In genomic region chr3:107487490-107487889, GRCh38 we compare ENCODE assay signal across 24 cellular contexts. TPM values are rescaled to one million over a fixed set of nuclear protein-coding genes. Genes with fewer than 3 reads are reported as not detected.
DNase-seq lines count a peak whose midpoint lies in the region; ATAC-seq, FAIRE-seq and TF ChIP-seq lines count a peak whose summit lies in the region.
"Had no signal": no experiment of that assay in that cellular context is flagged by ENCODE, and none has a peak within 500 bp of the region (broad histone marks: within the 10 kb centered on the region; RNA-seq: fewer than 3 reads in every experiment).

No MANE protein-coding gene starts in this region.

- RAD21 ChIA-PET in GM12878 (lab: Charles Lee; ENCODE audit: unreplicated experiment), result no interaction called here

- CTCF ChIA-PET in GM12878 (lab: Yijun Ruan, JAX), result interaction anchor here (1.0 to 1.2 kb wide), 2 partner anchors 20 kb away, joined by 3 to 4 read pairs; no protein-coding TSS in a partner anchor

- no peaks in the 10 kb centered on the region for H3K79me2 ChIP-seq in GM12878 (ENCODE audit: control insufficient read depth, insufficient read depth, low read length)

- H3K27ac ChIP-seq in GM12878 (ENCODE audit: control insufficient read depth, insufficient read depth) (no peak overlapping the region), gastrocnemius medialis (no peak overlapping the region)

- peak; percentile 74 for FAIRE-seq in GM12878 (lab: Jason Lieb, UNC)
- FAIRE-seq: A204.1, GM12891 had no signal

- H3K27me3 Mint-ChIP-seq in activated T-cell treated with anti-CD3 and anti-CD28 coated beads, Interleukin-2, amount 50 U/mL, for 4 hours (ENCODE audit: low read depth), result no peaks in the 10 kb centered on the region
- H3K27me3 Mint-ChIP-seq in activated T-cell treated with anti-CD3 and anti-CD28 coated beads, Interleukin-2, amount 50 U/mL, for 24 hours, result no peaks in the 10 kb centered on the region
- no peaks in the 10 kb centered on the region for H3K27me3 Mint-ChIP-seq in activated T-helper 17 cell treated with anti-CD3 and anti-CD28 coated beads, Interleukin-2, amount 50 U/mL, for 72 hours
- peaks cover 10% of the 10 kb centered on the region for H3K27me3 Mint-ChIP-seq in stimulated activated naive CD8-positive, alpha-beta T cell treated with anti-CD3 and anti-CD28 coated beads, Interleukin-15, amount 100 ng/mL, for 72 hours
- no peaks in the 10 kb centered on the region for H3K27me3 Mint-ChIP-seq in mesothelial cell of epicardium (ENCODE audit: low read depth)
- H3K27me3 Mint-ChIP-seq: CD8-positive, alpha-beta memory T cell; IgD-negative memory B cell had no signal

- H3K4me3 ChIP-seq in GM12878 (no peak overlapping the region), gastrocnemius medialis (no peak overlapping the region)
- H3K4me3 ChIP-seq: GM23338 had no signal

- no peak for DNase-seq in activated T-cell treated with anti-CD3 and anti-CD28 coated beads, Interleukin-2, amount 50 U/mL, for 4 hours
- no peak for DNase-seq in activated T-cell treated with anti-CD3 and anti-CD28 coated beads, Interleukin-2, amount 50 U/mL, for 24 hours
- DNase-seq in GM12878 (ENCODE audit: low read depth, low spot score) (no peak), gastrocnemius medialis (no peak), mesothelial cell of epicardium (ENCODE audit: low spot score in 2 of 2, unreplicated experiment in 2 of 2) (no peak)
- no peak for DNase-seq in stimulated activated naive CD8-positive, alpha-beta T cell treated with anti-CD3 and anti-CD28 coated beads, Interleukin-15, amount 100 ng/mL, for 72 hours
- DNase-seq: ACHN; BE2C; C1 segment of cervical spinal cord; CD4-positive, CD25-positive, alpha-beta regulatory T cell; CD8-positive, alpha-beta memory T cell; COR-L47; DMS 273 treated with DMSO at 0.1 percent for 48 hours; DMS53; DND-41; EL; H7; HFFc6 had no signal

- no peak overlapping the region for H3K27ac Mint-ChIP-seq in activated T-cell treated with anti-CD3 and anti-CD28 coated beads, Interleukin-2, amount 50 U/mL, for 24 hours
- no peak overlapping the region for H3K27ac Mint-ChIP-seq in activated T-helper 17 cell treated with anti-CD3 and anti-CD28 coated beads, Interleukin-2, amount 50 U/mL, for 72 hours
- no peak overlapping the region for H3K27ac Mint-ChIP-seq in stimulated activated naive CD8-positive, alpha-beta T cell treated with anti-CD3 and anti-CD28 coated beads, Interleukin-15, amount 100 ng/mL, for 72 hours
- H3K27ac Mint-ChIP-seq in mesothelial cell of epicardium, result no peak overlapping the region
- H3K27ac Mint-ChIP-seq: CD4-positive, CD25-positive, alpha-beta regulatory T cell; CD8-positive, alpha-beta memory T cell; GM23338; HFFc6; IgD-negative memory B cell had no signal

- SMC1A ChIA-PET in GM12878 (lab: Charles Lee; ENCODE audit: uncharacterized antibody, unreplicated experiment), result no interaction called here

- BruUV-seq in GM12878 (replicated peaks; lab: Mats Ljungman, UMichigan), result no TSS peak

- H3K9me3 Mint-ChIP-seq in activated T-cell treated with anti-CD3 and anti-CD28 coated beads, Interleukin-2, amount 50 U/mL, for 4 hours, result no peaks in the 10 kb centered on the region
- no peaks in the 10 kb centered on the region for H3K9me3 Mint-ChIP-seq in activated T-cell treated with anti-CD3 and anti-CD28 coated beads, Interleukin-2, amount 50 U/mL, for 24 hours
- no peaks in the 10 kb centered on the region for H3K9me3 Mint-ChIP-seq in activated T-helper 17 cell treated with anti-CD3 and anti-CD28 coated beads, Interleukin-2, amount 50 U/mL, for 72 hours
- H3K9me3 Mint-ChIP-seq in stimulated activated naive CD8-positive, alpha-beta T cell treated with anti-CD3 and anti-CD28 coated beads, Interleukin-15, amount 100 ng/mL, for 72 hours, result no peaks in the 10 kb centered on the region
- no peaks in the 10 kb centered on the region for H3K9me3 Mint-ChIP-seq in mesothelial cell of epicardium
- H3K9me3 Mint-ChIP-seq: CD4-positive, CD25-positive, alpha-beta regulatory T cell; CD8-positive, alpha-beta memory T cell; GM23338; HFFc6; IgD-negative memory B cell had no signal

- no peaks in the 10 kb centered on the region for H3K36me3 ChIP-seq in GM12878 (ENCODE audit: control insufficient read depth in 2 of 2, insufficient read depth in 2 of 2, low read length in 1 of 2)
- H3K36me3 ChIP-seq in gastrocnemius medialis, result no peaks in the 10 kb centered on the region
- H3K36me3 ChIP-seq: BE2C had no signal

- intact Hi-C loops in GM12878 (cut with micrococcal nuclease; ENCODE audit: unreplicated experiment), result no loop called here
- intact Hi-C loops in gastrocnemius medialis (cut with DNase I; ENCODE audit: low total_unique reads), result no loop called here

- no peak overlapping the region for H3K9ac ChIP-seq in GM12878 (ENCODE audit: control insufficient read depth, insufficient read depth, low read length)

- in situ Hi-C loops in GM12878 (cut with MboI) (no loop called here), gastrocnemius medialis (cut with MboI; ENCODE audit: low sequenced_read_pairs in 4 of 4) (no loop called here)

- H2AFZ ChIP-seq in GM12878 (ENCODE audit: control insufficient read depth, low read depth, low read length), result no peak overlapping the region
- H2AFZ ChIP-seq: GM23338 had no signal

- no peaks in the 10 kb centered on the region for H3K4me1 ChIP-seq in GM12878 (ENCODE audit: control insufficient read depth, insufficient read depth, low read length)
- H3K4me1 ChIP-seq in gastrocnemius medialis, result no peaks in the 10 kb centered on the region
- H3K4me1 ChIP-seq: BE2C had no signal

- no peaks in the 10 kb centered on the region for H4K20me1 ChIP-seq in GM12878 (ENCODE audit: control insufficient read depth, insufficient read depth)

- H3K27me3 ChIP-seq in GM12878 (replicated peaks in 1 of 2; ENCODE audit: control insufficient read depth in 2 of 2, insufficient read depth in 2 of 2, low read length in 1 of 2), result no peaks in the 10 kb centered on the region
- no peaks in the 10 kb centered on the region for H3K27me3 ChIP-seq in gastrocnemius medialis
- H3K27me3 ChIP-seq: BE2C had no signal

- peak; percentile 51 to 88 for ATAC-seq in activated T-cell treated with anti-CD3 and anti-CD28 coated beads, Interleukin-2, amount 50 U/mL, for 4 hours
- peak; percentile 87 for ATAC-seq in activated T-helper 17 cell treated with anti-CD3 and anti-CD28 coated beads, Interleukin-2, amount 50 U/mL, for 72 hours (replicated peaks)
- ATAC-seq in GM12878, result no peak
- ATAC-seq in stimulated activated naive CD8-positive, alpha-beta T cell treated with anti-CD3 and anti-CD28 coated beads, Interleukin-15, amount 100 ng/mL, for 72 hours, result peak; percentile 74
- no peak for ATAC-seq in gastrocnemius medialis
- ATAC-seq: GM23338, HCT116 had no signal

- H3K36me3 Mint-ChIP-seq in activated T-cell treated with anti-CD3 and anti-CD28 coated beads, Interleukin-2, amount 50 U/mL, for 4 hours (ENCODE audit: insufficient read depth), result no peaks in the 10 kb centered on the region
- H3K36me3 Mint-ChIP-seq in activated T-cell treated with anti-CD3 and anti-CD28 coated beads, Interleukin-2, amount 50 U/mL, for 24 hours (ENCODE audit: low read depth), result no peaks in the 10 kb centered on the region
- no peaks in the 10 kb centered on the region for H3K36me3 Mint-ChIP-seq in activated T-helper 17 cell treated with anti-CD3 and anti-CD28 coated beads, Interleukin-2, amount 50 U/mL, for 72 hours (ENCODE audit: low read depth)
- no peaks in the 10 kb centered on the region for H3K36me3 Mint-ChIP-seq in mesothelial cell of epicardium
- H3K36me3 Mint-ChIP-seq: CD4-positive, CD25-positive, alpha-beta regulatory T cell; CD8-positive, alpha-beta memory T cell; IgD-negative memory B cell had no signal

- no peak for TF ChIP-seq EP300 in GM12878 (IDR thresholded peaks at IDR 0.05; ENCODE audit: borderline replicate concordance in 1 of 2, control insufficient read depth in 1 of 2, low read depth in 2 of 2, low read length in 2 of 2)

- POLR2A ChIA-PET in GM12878 (lab: Charles Lee), result no interaction called here

- TF ChIP-seq POLR2A in GM12878 (IDR thresholded peaks at IDR 0.05; ENCODE audit: low read depth, low read length) (no peak), gastrocnemius medialis (IDR thresholded peaks at IDR 0.05) (no peak)

- no peak for TF ChIP-seq CTCF in GM12878 (IDR thresholded peaks at IDR 0.05 in 2 of 3, conservative IDR thresholded peaks at IDR 0.05 in 1 of 3; ENCODE audit: control insufficient read depth in 2 of 3, extremely low read depth in 1 of 3, insufficient read depth in 1 of 3, low read depth in 3 of 3, low read length in 3 of 3)
- TF ChIP-seq CTCF in gastrocnemius medialis (IDR thresholded peaks at IDR 0.05 in 4 of 5, conservative IDR thresholded peaks at IDR 0.05 in 1 of 5), result no peak
- no peak for TF ChIP-seq CTCF in mesothelial cell of epicardium (IDR thresholded peaks at IDR 0.05; ENCODE audit: unreplicated experiment)

- no peaks in the 10 kb centered on the region for H3K4me1 Mint-ChIP-seq in activated T-cell treated with anti-CD3 and anti-CD28 coated beads, Interleukin-2, amount 50 U/mL, for 4 hours (ENCODE audit: low read depth)
- H3K4me1 Mint-ChIP-seq in activated T-cell treated with anti-CD3 and anti-CD28 coated beads, Interleukin-2, amount 50 U/mL, for 24 hours (ENCODE audit: low read depth), result peaks cover 4% of the 10 kb centered on the region
- peaks cover 5% of the 10 kb centered on the region for H3K4me1 Mint-ChIP-seq in activated T-helper 17 cell treated with anti-CD3 and anti-CD28 coated beads, Interleukin-2, amount 50 U/mL, for 72 hours
- H3K4me1 Mint-ChIP-seq in stimulated activated naive CD8-positive, alpha-beta T cell treated with anti-CD3 and anti-CD28 coated beads, Interleukin-15, amount 100 ng/mL, for 72 hours, result no peaks in the 10 kb centered on the region
- H3K4me1 Mint-ChIP-seq in mesothelial cell of epicardium, result no peaks in the 10 kb centered on the region
- H3K4me1 Mint-ChIP-seq: CD4-positive, CD25-positive, alpha-beta regulatory T cell; CD8-positive, alpha-beta memory T cell; GM23338; IgD-negative memory B cell had no signal

- 45% methylated on average over 2 of the region's 2 CpGs for WGBS in GM12878 (ENCODE audit: insufficient coverage, insufficient replicate concordance, low lambda C conversion rate, missing lambda C conversion rate)

- no peak overlapping the region for H3K4me3 Mint-ChIP-seq in activated T-cell treated with anti-CD3 and anti-CD28 coated beads, Interleukin-2, amount 50 U/mL, for 4 hours
- no peak overlapping the region for H3K4me3 Mint-ChIP-seq in activated T-cell treated with anti-CD3 and anti-CD28 coated beads, Interleukin-2, amount 50 U/mL, for 24 hours
- no peak overlapping the region for H3K4me3 Mint-ChIP-seq in activated T-helper 17 cell treated with anti-CD3 and anti-CD28 coated beads, Interleukin-2, amount 50 U/mL, for 72 hours
- no peak overlapping the region for H3K4me3 Mint-ChIP-seq in stimulated activated naive CD8-positive, alpha-beta T cell treated with anti-CD3 and anti-CD28 coated beads, Interleukin-15, amount 100 ng/mL, for 72 hours
- no peak overlapping the region for H3K4me3 Mint-ChIP-seq in mesothelial cell of epicardium
- H3K4me3 Mint-ChIP-seq: CD4-positive, CD25-positive, alpha-beta regulatory T cell; CD8-positive, alpha-beta memory T cell; GM23338; HFFc6; IgD-negative memory B cell had no signal

- no peak for TF ChIP-seq RAD21 in GM12878 (IDR thresholded peaks at IDR 0.05; ENCODE audit: insufficient read depth, low read depth, low read length)

- H3K9me3 ChIP-seq in GM12878 (replicated peaks; ENCODE audit: control insufficient read depth, insufficient read depth, low read length) (no peaks in the 10 kb centered on the region), gastrocnemius medialis (no peaks in the 10 kb centered on the region)
- H3K9me3 ChIP-seq: BE2C had no signal

- H3K4me2 ChIP-seq in GM12878 (ENCODE audit: control insufficient read depth, insufficient read depth), result no peak overlapping the region
- H3K4me2 ChIP-seq: GM23338 had no signal

RNA-seq across cellular contexts. Expression of gene BBX, which starts 35.3 kb away (rescaled TPM):
- 10 to 100 TPM; 37.1 to 42.8 (median 39.0) TPM for total RNA-seq in activated T-cell treated with anti-CD3 and anti-CD28 coated beads, Interleukin-2, amount 50 U/mL, for 4 hours
- total RNA-seq in activated T-helper 17 cell treated with anti-CD3 and anti-CD28 coated beads, Interleukin-2, amount 50 U/mL, for 72 hours, result 10 to 100 TPM; 29.3 to 32.8 TPM
- total RNA-seq in GM12878 (2013; cell fraction: nucleolus; rRNA removed), result 194 and 197 TPM in 2 replicates
- total RNA-seq in GM12878 (2014; rRNA removed), result 25.5 and 29.6 TPM in 2 replicates
- 30.1 and 32.1 TPM in 2 replicates for total RNA-seq in GM12878 (2014; rRNA removed; fragmentation: Illumina TruSeq; extraction: Trizol)
- 25.4 and 31.8 TPM in 2 replicates for total RNA-seq in GM12878 (2021)
- 7.4 TPM for polyA plus RNA-seq in GM12878 (2011; ENCODE audit: low read depth)
- polyA plus RNA-seq in GM12878 (2011; rRNA removed), result 37.6 and 56.0 TPM in 2 replicates
- polyA plus RNA-seq in GM12878 (2011; cell fraction: cytosol; rRNA removed), result 22.7 and 23.3 TPM in 2 replicates
- polyA plus RNA-seq in GM12878 (2011; cell fraction: nucleus; rRNA removed), result 36.7 and 42.0 TPM in 2 replicates
- polyA plus RNA-seq in GM12878 (2012), result 10.6 and 13.3 TPM in 2 replicates
- 23.7 and 25.3 TPM in 2 replicates for polyA plus RNA-seq in GM12878 (2014; fragmentation: Illumina TruSeq; extraction: Trizol)
- polyA plus RNA-seq in GM12878 (2014; fragmentation: Nextera tagmentation; extraction: Ambion mirVana), result 10 to 100 TPM; 17.5 to 37.3 TPM
- 13.3 and 16.0 TPM in 2 replicates for polyA plus RNA-seq in GM12878 (2014; rRNA removed)
- polyA plus RNA-seq in GM12878 (2016; fragmentation: Nextera tagmentation; extraction: Ambion mirVana), result 10 to 100 TPM; 36.7 to 38.5 TPM
- 94.7 and 99.3 TPM in 2 replicates for polyA minus RNA-seq in GM12878 (2011; rRNA and poly(A)+ RNA removed)
- 20.4 and 27.5 TPM in 2 replicates for polyA minus RNA-seq in GM12878 (2011; cell fraction: cytosol; rRNA and poly(A)+ RNA removed)
- 120 and 178 TPM in 2 replicates for polyA minus RNA-seq in GM12878 (2011; cell fraction: nucleus; rRNA and poly(A)+ RNA removed)
- 10 to 100 TPM; 15.2 to 48.3 (median 20.1) TPM for total RNA-seq in gastrocnemius medialis
- 90.3 to 95.1 TPM (median 90.4 TPM) in 3 replicates for total RNA-seq in mesothelial cell of epicardium

Comparison
In these comparisons a context has a peak if more than half of its experiments do, and no peak if none do; other contexts are left out.
1. ATAC-seq: peak in activated T-cell treated with anti-CD3 and anti-CD28 coated beads, Interleukin-2, amount 50 U/mL, for 4 hours (2 of 2), activated T-helper 17 cell treated with anti-CD3 and anti-CD28 coated beads, Interleukin-2, amount 50 U/mL, for 72 hours (single experiment) and stimulated activated naive CD8-positive, alpha-beta T cell treated with anti-CD3 and anti-CD28 coated beads, Interleukin-15, amount 100 ng/mL, for 72 hours (single experiment); none in GM12878 (single experiment) and gastrocnemius medialis (0 of 2).